ENCODE assay signal across 8 cellular contexts in genomic region chr16:87963400-87963799, GRCh38. TPM values are rescaled to one million over a fixed set of nuclear protein-coding genes. Genes with fewer than 3 reads are reported as not detected.
DNase-seq lines count a peak whose midpoint lies in the region; ATAC-seq and TF ChIP-seq lines count a peak whose summit lies in the region.

No MANE protein-coding gene starts in this region.

- H3K27ac Mint-ChIP-seq in natural killer cell, result peak overlapping the region; percentile 94 to 97

- ATAC-seq in left cardiac atrium (peak; percentile 6 to 16), Right ventricle myocardium inferior (no peak), natural killer cell (peak; percentile 86 to 90 (median 87)), HG03571 (IDR thresholded peaks at IDR 0.05; ENCODE audit: unreplicated experiment) (no peak), HG02623 (IDR thresholded peaks at IDR 0.05; ENCODE audit: unreplicated experiment) (no peak)

- H3K36me3 Mint-ChIP-seq in natural killer cell, result no peaks in the 10 kb centered on the region

- in situ Hi-C loops in astrocyte of the cerebellum (cut with HindIII; ENCODE audit: low sequenced_read_pairs), result no loop called here

- H3K4me3 ChIP-seq in astrocyte of the cerebellum (ENCODE audit: low read depth, low read length), result no peak overlapping the region

- H3K9me3 Mint-ChIP-seq in natural killer cell, result no peaks in the 10 kb centered on the region

- H3K27me3 Mint-ChIP-seq in natural killer cell (ENCODE audit: low read depth in 2 of 2), result no peaks in the 10 kb centered on the region

- TF ChIP-seq CTCF in astrocyte of the cerebellum (IDR thresholded peaks at IDR 0.05; ENCODE audit: low read depth, low read length, missing control alignments) (no peak), natural killer cell (IDR thresholded peaks at IDR 0.05) (no peak)

- H3K4me3 Mint-ChIP-seq in natural killer cell, result peak overlapping the region; percentile 77

- DNase-seq in left cardiac atrium, result no peak
- no peak for DNase-seq in Right ventricle myocardium inferior (ENCODE audit: missing footprints)
- DNase-seq in astrocyte of the cerebellum (ENCODE audit: low read depth), result peak; percentile 69
- peak; percentile 65 for DNase-seq in natural killer cell
- DNase-seq in ecto neural progenitor cell (ENCODE audit: low spot score), result no peak
- no peak for DNase-seq in germinal center (ENCODE audit: low spot score)

- peaks cover 68 to 69% of the 10 kb centered on the region in 2 donors for H3K4me1 Mint-ChIP-seq in natural killer cell

- intact Hi-C loops in left cardiac atrium (cut with DNase I), result no loop called here
- intact Hi-C loops in Right ventricle myocardium inferior (cut with DNase I), result no loop called here
- intact Hi-C loops in natural killer cell (cut with micrococcal nuclease), result loop anchor here (2.0 kb wide), 1 partner anchor 17 kb away; no protein-coding TSS in a partner anchor

RNA-seq across cellular contexts. Expression of gene BANP, which starts 12.2 kb away (rescaled TPM):
- total RNA-seq in left cardiac atrium (10 to 100 TPM; 13.9 to 16.7 TPM), Right ventricle myocardium inferior (12.8 TPM), natural killer cell (100 to 1,000 TPM in 2 of 3 donors, 10 to 100 TPM in 1; 88.8 to 117 (median 117) TPM)

RNA-seq across cellular contexts. Expression of gene CA5A, which starts 27.1 kb away (rescaled TPM):
- total RNA-seq in left cardiac atrium (not detected), Right ventricle myocardium inferior (not detected), natural killer cell (not detected)

Comparison
In these comparisons a context has a peak if more than half of its experiments do, and no peak if none do; other contexts are left out.
1. ATAC-seq: peak in left cardiac atrium (2 of 2) and natural killer cell (3 of 3); none in Right ventricle myocardium inferior (single experiment), HG03571 (single experiment) and HG02623 (single experiment).
2. DNase-seq: peak in astrocyte of the cerebellum (single experiment) and natural killer cell (single experiment); none in left cardiac atrium (single experiment), Right ventricle myocardium inferior (single experiment), ecto neural progenitor cell (single experiment) and germinal center (single experiment).